ENCODE assay signal across 8 cellular contexts in genomic region chr11:57336111-57336666, GRCh38. TPM values are rescaled to one million over a fixed set of nuclear protein-coding genes. Genes with fewer than 3 reads are reported as not detected.
DNase-seq lines count a peak whose midpoint lies in the region; ATAC-seq, FAIRE-seq and TF ChIP-seq lines count a peak whose summit lies in the region.

No MANE protein-coding gene starts in this region.

- DNase-seq in RKO (ENCODE audit: low spot score) (peak; percentile 18), endodermal cell (no peak), pancreas (peak in 1 of 6 donors; percentile 5), D341Med (ENCODE audit: low spot score) (no peak), SKM-1 treated with dmso at 0.1 percent for 144 hours (lab: John Stamatoyannopoulos, UW; ENCODE audit: unreplicated experiment) (no peak)
- no peak for DNase-seq in effector CD8-positive, alpha-beta T cell (lab: John Stamatoyannopoulos, UW)

- peak overlapping the region; percentile 41 for H3K9ac ChIP-seq in endodermal cell (ENCODE audit: extremely low read depth, low read length, poor library complexity, severe bottlenecking)

- FAIRE-seq in pancreas (lab: Jason Lieb, UNC), result no peak

- H3K4me3 Mint-ChIP-seq in endodermal cell, result peak overlapping the region; percentile 74

- H3K4me1 Mint-ChIP-seq in endodermal cell, result peaks cover 20% of the 10 kb centered on the region

- H3K4me3 ChIP-seq in endodermal cell (ENCODE audit: low read length), result peak overlapping the region; percentile 90
- peak overlapping the region; percentile 82 to 94 (median 84) for H3K4me3 ChIP-seq in pancreas

- ATAC-seq in GM19467 (IDR thresholded peaks at IDR 0.05; ENCODE audit: unreplicated experiment), result peak; percentile 4
- no peak for ATAC-seq in pancreas
- ATAC-seq in GM18498 (IDR thresholded peaks at IDR 0.05; ENCODE audit: unreplicated experiment), result no peak

- WGBS in endodermal cell (ENCODE audit: insufficient coverage in 1 of 2, insufficient read length in 1 of 2), 2 experiments, result 80 to 82% methylated on average over 9 to 12 of the region's 12 CpGs
- 22 to 26% methylated on average over 12 of the region's 12 CpGs for WGBS in pancreas, 2 donors

- H3K27ac ChIP-seq in endodermal cell (ENCODE audit: low read depth, low read length), result peak overlapping the region; percentile 35
- H3K27ac ChIP-seq in pancreas, result peak overlapping the region; percentile 65 to 82 (median 73)

- intact Hi-C loops in pancreas (cut with DNase I), result no loop called here

- H3K9me3 ChIP-seq in endodermal cell (ENCODE audit: control insufficient read depth, low read length) (no peaks in the 10 kb centered on the region), pancreas (no peaks in the 10 kb centered on the region)

- H3K4me1 ChIP-seq in endodermal cell (ENCODE audit: control insufficient read depth, insufficient read depth, low read length) (no peaks in the 10 kb centered on the region), pancreas (peaks cover 3 to 9% (median 4%) of the 10 kb centered on the region in 3 donors)

- H3K27me3 ChIP-seq in endodermal cell (ENCODE audit: control insufficient read depth, insufficient read depth, low read length, poor library complexity, severe bottlenecking), result peaks cover 7% of the 10 kb centered on the region
- H3K27me3 ChIP-seq in pancreas, result no peaks in the 10 kb centered on the region

- H3K36me3 ChIP-seq in endodermal cell (ENCODE audit: control insufficient read depth, insufficient read depth, low read length) (peaks cover 31% of the 10 kb centered on the region), pancreas (peaks cover 0 to 18% (median 17%) of the 10 kb centered on the region in 3 donors)

- no peaks in the 10 kb centered on the region for H3K9me3 Mint-ChIP-seq in endodermal cell

- peak overlapping the region; percentile 97 for H3K27ac Mint-ChIP-seq in endodermal cell

- TF ChIP-seq CTCF in endodermal cell (conservative IDR thresholded peaks at IDR 0.05), result no peak
- TF ChIP-seq CTCF in pancreas (IDR thresholded peaks at IDR 0.05), result no peak

- peaks cover 32% of the 10 kb centered on the region for H3K36me3 Mint-ChIP-seq in endodermal cell (ENCODE audit: low read depth)

- H3K27me3 Mint-ChIP-seq in endodermal cell (ENCODE audit: insufficient read depth), result peaks cover 28% of the 10 kb centered on the region

RNA-seq across cellular contexts. Expression of gene SSRP1, which starts 0.5 kb away (rescaled TPM):
- 100 to 1,000 TPM; 145 to 182 TPM for total RNA-seq in endodermal cell
- polyA plus RNA-seq in endodermal cell (2013, experiment 1 of 2), result 235 TPM
- 227 TPM for polyA plus RNA-seq in endodermal cell (2013, experiment 2 of 2)
- 10 to 100 TPM; 35.3 to 61.9 (median 45.4) TPM for total RNA-seq in pancreas
- polyA plus RNA-seq in pancreas, result 10 to 100 TPM; 20.5 to 41.8 TPM

RNA-seq across cellular contexts. Expression of gene P2RX3, which starts 2.0 kb away (rescaled TPM):
- not detected for total RNA-seq in endodermal cell
- polyA plus RNA-seq in endodermal cell (2013, experiment 1 of 2), result 45.8 TPM
- 37.0 TPM for polyA plus RNA-seq in endodermal cell (2013, experiment 2 of 2)
- total RNA-seq in pancreas, result under 1 TPM in 2 of 6 donors, not detected in 4; 0.16 TPM
- under 1 TPM in 1 of 2 donors, not detected in 1; 0.07 TPM for polyA plus RNA-seq in pancreas

RNA-seq across cellular contexts. Expression of gene TNKS1BP1, which starts 11.4 kb away (rescaled TPM):
- total RNA-seq in endodermal cell (10 to 100 TPM; 60.4 to 73.8 TPM), pancreas (100 to 1,000 TPM in 1 of 6 donors, 10 to 100 TPM in 5; 63.4 to 109 (median 77.3) TPM)
- polyA plus RNA-seq in endodermal cell (2013, experiment 1 of 2), result 107 TPM
- 101 TPM for polyA plus RNA-seq in endodermal cell (2013, experiment 2 of 2)
- 100 to 1,000 TPM; 111 to 172 TPM for polyA plus RNA-seq in pancreas

RNA-seq across cellular contexts. Expression of gene PRG3, which starts 44.8 kb away (rescaled TPM):
- total RNA-seq in endodermal cell (not detected), pancreas (not detected)
- not detected for polyA plus RNA-seq in endodermal cell (2013, experiment 1 of 2)
- polyA plus RNA-seq in endodermal cell (2013, experiment 2 of 2), result not detected
- polyA plus RNA-seq in pancreas, result not detected

RNA-seq across cellular contexts. Expression of gene PRG2, which starts 54.3 kb away (rescaled TPM):
- total RNA-seq in endodermal cell (under 1 TPM in 1 of 2 donors, not detected in 1; 0.42 TPM), pancreas (not detected)
- polyA plus RNA-seq in endodermal cell (2013, experiment 1 of 2), result not detected
- polyA plus RNA-seq in endodermal cell (2013, experiment 2 of 2), result not detected
- under 1 TPM; 0.57 to 0.96 TPM for polyA plus RNA-seq in pancreas
